Comparison of ENCODE assay signal across 22 cellular contexts in genomic region chr17:79651266-79651665, GRCh38. TPM values are rescaled to one million over a fixed set of nuclear protein-coding genes. Genes with fewer than 3 reads are reported as not detected.
A peak's percentile ranks its signal among the peaks of the same experiment; 100 is the strongest.
DNase-seq lines count a peak whose midpoint lies in the region; ATAC-seq and TF ChIP-seq lines count a peak whose summit lies in the region.
"Had no signal": no experiment of that assay in that cellular context is flagged by ENCODE, and none has a peak within 500 bp of the region (broad histone marks: within the 10 kb centered on the region; RNA-seq: fewer than 3 reads in every experiment).

No MANE protein-coding gene starts in this region.

- H3K27me3 ChIP-seq in endodermal cell (ENCODE audit: control insufficient read depth, insufficient read depth, low read length, poor library complexity, severe bottlenecking) (peaks cover 7% of the 10 kb centered on the region), prostate gland (replicated peaks; ENCODE audit: insufficient read depth) (peaks cover 3% of the 10 kb centered on the region)
- H3K27me3 ChIP-seq in naive thymus-derived CD4-positive, alpha-beta T cell (ENCODE audit: control insufficient read depth in 2 of 2, insufficient read depth in 2 of 2, low read length in 2 of 2), result no peaks in the 10 kb centered on the region

- DNase-seq in DMS 273 (lab: John Stamatoyannopoulos, UW; ENCODE audit: unreplicated experiment) (peak; percentile 38), DMS 273 treated with DMSO at 0.1 percent for 48 hours (lab: John Stamatoyannopoulos, UW) (no peak), D341Med (ENCODE audit: low spot score) (peak; percentile 51), endodermal cell (peak; percentile 45), prostate gland (ENCODE audit: low spot score) (peak; percentile 0), posterior cingulate gyrus (no peak), GM13976 (ENCODE audit: low spot score) (no peak)
- no peak for DNase-seq in naive thymus-derived CD4-positive, alpha-beta T cell
- DNase-seq: DMS153, GF-D8, HCEC 1CT, IMR-90, Karpas-422, NCI-H1417 treated with DMSO at 0.1 percent for 48 hours, NCI-H2029, NCI-H748 treated with DMSO at 0.1 percent for 48 hours, Right ventricle myocardium superior had no signal

- POLR2A ChIA-PET in naive thymus-derived CD4-positive, alpha-beta T cell (lab: Charles Lee), result no interaction called here

- H3K4me1 Mint-ChIP-seq in endodermal cell, result no peaks in the 10 kb centered on the region
- H3K4me1 Mint-ChIP-seq in naive thymus-derived CD4-positive, alpha-beta T cell, result no peaks in the 10 kb centered on the region
- H3K4me1 Mint-ChIP-seq: GM23338 had no signal

- H3K27ac ChIP-seq in endodermal cell (ENCODE audit: low read depth, low read length) (no peak overlapping the region), prostate gland (no peak overlapping the region)
- no peak overlapping the region for H3K27ac ChIP-seq in naive thymus-derived CD4-positive, alpha-beta T cell (ENCODE audit: low read depth, low read length)
- H3K27ac ChIP-seq: 22Rv1 had no signal

- H3K27me3 Mint-ChIP-seq in endodermal cell (ENCODE audit: insufficient read depth), result peaks cover 21% of the 10 kb centered on the region
- H3K27me3 Mint-ChIP-seq in naive thymus-derived CD4-positive, alpha-beta T cell, result peaks cover 7 to 64% (median 60%) of the 10 kb centered on the region in 5 donors

- no peak for ATAC-seq in naive thymus-derived CD4-positive, alpha-beta T cell
- ATAC-seq: GM23338 had no signal

- TF ChIP-seq CTCF in endodermal cell (conservative IDR thresholded peaks at IDR 0.05) (no peak), prostate gland (IDR thresholded peaks at IDR 0.05) (no peak), GM13976 (IDR thresholded peaks at IDR 0.05; ENCODE audit: borderline replicate concordance, control extremely low read depth, extremely low read depth, insufficient read depth, missing control alignments) (no peak)

- H3K4me3 ChIP-seq in endodermal cell (ENCODE audit: low read length) (no peak overlapping the region), prostate gland (no peak overlapping the region)
- no peak overlapping the region for H3K4me3 ChIP-seq in naive thymus-derived CD4-positive, alpha-beta T cell (ENCODE audit: low read length)
- H3K4me3 ChIP-seq: GM23338 had no signal

- no peak overlapping the region for H3K9ac ChIP-seq in endodermal cell (ENCODE audit: extremely low read depth, low read length, poor library complexity, severe bottlenecking)

- CTCF ChIA-PET in naive thymus-derived CD4-positive, alpha-beta T cell (lab: Charles Lee), result no interaction called here

- peaks cover 5% of the 10 kb centered on the region for H3K9me3 Mint-ChIP-seq in endodermal cell
- H3K9me3 Mint-ChIP-seq in naive thymus-derived CD4-positive, alpha-beta T cell, result peaks cover 0 to 23% (median 11%) of the 10 kb centered on the region in 11 donors

- no peaks in the 10 kb centered on the region for H3K36me3 ChIP-seq in endodermal cell (ENCODE audit: control insufficient read depth, insufficient read depth, low read length)
- H3K36me3 ChIP-seq in prostate gland, result no peaks in the 10 kb centered on the region
- H3K36me3 ChIP-seq in naive thymus-derived CD4-positive, alpha-beta T cell (ENCODE audit: control insufficient read depth in 2 of 3, insufficient read depth in 3 of 3, low read length in 3 of 3), result no peaks in the 10 kb centered on the region

- WGBS in endodermal cell (ENCODE audit: insufficient coverage in 1 of 2, insufficient read length in 1 of 2), 2 experiments, result 92 to 93% methylated on average over 3 to 6 of the region's 6 CpGs
- 70% methylated on average over 6 of the region's 6 CpGs for WGBS in prostate gland

- in situ Hi-C loops in GM13976 (cut with MboI; ENCODE audit: low sequenced_read_pairs, unreplicated experiment), result no loop called here

- no peaks in the 10 kb centered on the region for H3K36me3 Mint-ChIP-seq in endodermal cell (ENCODE audit: low read depth)
- peaks cover 0 to 15% (median 6%) of the 10 kb centered on the region in 5 donors for H3K36me3 Mint-ChIP-seq in naive thymus-derived CD4-positive, alpha-beta T cell

- H3K4me1 ChIP-seq in endodermal cell (ENCODE audit: control insufficient read depth, insufficient read depth, low read length) (no peaks in the 10 kb centered on the region), prostate gland (replicated peaks) (no peaks in the 10 kb centered on the region)
- H3K4me1 ChIP-seq in naive thymus-derived CD4-positive, alpha-beta T cell (ENCODE audit: control insufficient read depth in 2 of 2, insufficient read depth in 2 of 2, low read length in 2 of 2), result no peaks in the 10 kb centered on the region

- no peak overlapping the region for H3K27ac Mint-ChIP-seq in endodermal cell
- no peak overlapping the region for H3K27ac Mint-ChIP-seq in naive thymus-derived CD4-positive, alpha-beta T cell
- H3K27ac Mint-ChIP-seq: GM23338 had no signal

- no peaks in the 10 kb centered on the region for H3K9me3 ChIP-seq in endodermal cell (ENCODE audit: control insufficient read depth, low read length)
- H3K9me3 ChIP-seq in prostate gland, result no peaks in the 10 kb centered on the region
- H3K9me3 ChIP-seq in naive thymus-derived CD4-positive, alpha-beta T cell (ENCODE audit: control insufficient read depth in 2 of 3, low read length in 3 of 3), result no peaks in the 10 kb centered on the region

- H3K4me3 Mint-ChIP-seq in endodermal cell, result no peak overlapping the region
- no peak overlapping the region for H3K4me3 Mint-ChIP-seq in naive thymus-derived CD4-positive, alpha-beta T cell
- H3K4me3 Mint-ChIP-seq: GM23338 had no signal

- intact Hi-C loops in prostate gland (cut with DNase I) (no loop called here), posterior cingulate gyrus (cut with DNase I) (no loop called here)
- intact Hi-C loops in naive thymus-derived CD4-positive, alpha-beta T cell (cut with micrococcal nuclease), result no loop called here

- TF ChIP-seq POLR2A in prostate gland (IDR thresholded peaks at IDR 0.05), result no peak

RNA-seq across cellular contexts. Expression of gene RBFOX3, which starts 40.4 kb away (rescaled TPM):
- total RNA-seq in endodermal cell (1 to 10 TPM; 2.6 to 7.3 TPM), prostate gland (10 to 100 TPM in 1 of 2 donors, 1 to 10 TPM in 1; 9.8 to 21.9 TPM)
- polyA plus RNA-seq in endodermal cell (2013, experiment 1 of 2), result 6.3 TPM
- polyA plus RNA-seq in endodermal cell (2013, experiment 2 of 2), result 6.3 TPM
- under 1 TPM in 2 of 5 experiments, not detected in 3; 0.19 to 0.86 TPM for total RNA-seq in naive thymus-derived CD4-positive, alpha-beta T cell
- under 1 TPM in 1 of 2 donors, not detected in 1; 0.13 TPM for polyA plus RNA-seq in naive thymus-derived CD4-positive, alpha-beta T cell
- total RNA-seq: Daoy, IMR-90, MCF 10A, OCI-LY7, Right ventricle myocardium superior had no signal

Comparison
In these comparisons a context has a peak if more than half of its experiments do, and no peak if none do; other contexts are left out.
1. DNase-seq: peak in DMS 273 (single experiment), D341Med (single experiment), endodermal cell (single experiment) and prostate gland (single experiment); none in DMS 273 treated with DMSO at 0.1 percent for 48 hours (single experiment), naive thymus-derived CD4-positive, alpha-beta T cell (0 of 9), posterior cingulate gyrus (0 of 10) and GM13976 (single experiment).